ENCODE assay signal across 11 cellular contexts in genomic region chr7:117011419-117012260, GRCh38. TPM values are rescaled to one million over a fixed set of nuclear protein-coding genes. Genes with fewer than 3 reads are reported as not detected.
DNase-seq lines count a peak whose midpoint lies in the region; ATAC-seq, FAIRE-seq and TF ChIP-seq lines count a peak whose summit lies in the region.
"Had no signal": no experiment of that assay in that cellular context is flagged by ENCODE, and none has a peak within 500 bp of the region (broad histone marks: within the 10 kb centered on the region; RNA-seq: fewer than 3 reads in every experiment).

No MANE protein-coding gene starts in this region.

- WGBS in small intestine, 3 donors: 63 to 75% (median 68%) methylated on average over 6 of the region's 6 CpGs
- 52 to 60% (median 54%) methylated on average over 6 of the region's 6 CpGs for WGBS in spleen, 5 donors

- ATAC-seq in GM18511 (IDR thresholded peaks at IDR 0.05; ENCODE audit: unreplicated experiment) (peak; percentile 78), GM21381 (IDR thresholded peaks at IDR 0.05; ENCODE audit: unreplicated experiment) (peak; percentile 72), HG03175 (IDR thresholded peaks at IDR 0.05; ENCODE audit: unreplicated experiment) (peak; percentile 84), esophagus mucosa (peak; percentile 29), left ventricle myocardium superior (no peak)

- no peak for TF ChIP-seq CTCF in spleen (IDR thresholded peaks at IDR 0.05 in 8 of 11, conservative IDR thresholded peaks at IDR 0.05 in 3 of 11)

- H3K27ac ChIP-seq in small intestine (ENCODE audit: low read depth in 1 of 2, low read length in 1 of 2) (no peak overlapping the region), spleen (no peak overlapping the region)
- H3K27ac ChIP-seq: pancreas had no signal

- H3K36me3 ChIP-seq in small intestine (ENCODE audit: control insufficient read depth in 2 of 2, insufficient read depth in 2 of 2, low read length in 2 of 2) (no peaks in the 10 kb centered on the region), spleen (no peaks in the 10 kb centered on the region)
- H3K36me3 ChIP-seq: pancreas had no signal

- DNase-seq in retina (no peak), small intestine (no peak), left ventricle myocardium superior (no peak), spleen (no peak)
- DNase-seq: activated gamma-delta T cell, H9, pancreas had no signal

- H3K27me3 ChIP-seq in small intestine (ENCODE audit: control insufficient read depth in 2 of 2, insufficient read depth in 2 of 2, low read length in 2 of 2): no peaks in the 10 kb centered on the region
- no peaks in the 10 kb centered on the region for H3K27me3 ChIP-seq in spleen (replicated peaks in 1 of 7)
- H3K27me3 ChIP-seq: pancreas had no signal

- H3K9me3 ChIP-seq in small intestine (ENCODE audit: control insufficient read depth, low read depth) (no peaks in the 10 kb centered on the region), spleen (no peaks in the 10 kb centered on the region)
- H3K9me3 ChIP-seq: pancreas had no signal

- intact Hi-C loops in left ventricle myocardium superior (cut with micrococcal nuclease): no loop called here
- intact Hi-C loops in spleen (cut with DNase I; ENCODE audit: low total_unique reads): no loop called here

- H3K4me1 ChIP-seq in small intestine (ENCODE audit: control insufficient read depth in 2 of 2, insufficient read depth in 1 of 2, low read depth in 1 of 2, low read length in 1 of 2): peaks cover 0 to 3% of the 10 kb centered on the region in 2 donors
- peaks cover 5 to 74% (median 41%) of the 10 kb centered on the region in 6 donors for H3K4me1 ChIP-seq in spleen

- FAIRE-seq in small intestine (lab: Jason Lieb, UNC): no peak
- FAIRE-seq: pancreas had no signal

- no peak for TF ChIP-seq POLR2A in spleen (IDR thresholded peaks at IDR 0.05)

- H3K4me3 ChIP-seq in small intestine (ENCODE audit: low read depth in 1 of 2, low read length in 2 of 2) (no peak overlapping the region), spleen (no peak overlapping the region)
- H3K4me3 ChIP-seq: pancreas had no signal

RNA-seq across cellular contexts. Expression of gene ST7, which starts 58.3 kb away (rescaled TPM):
- total RNA-seq in esophagus mucosa (8.2 TPM), left ventricle myocardium superior (31.4 TPM), spleen (10 to 100 TPM; 11.7 to 36.4 (median 16.5) TPM)
- polyA plus RNA-seq in small intestine (10 to 100 TPM in 2 of 3 donors, 1 to 10 TPM in 1; 8.3 to 15.5 (median 10.5) TPM), spleen (10 to 100 TPM in 1 of 3 donors, 1 to 10 TPM in 2; 4.7 to 10.6 (median 5.5) TPM)
